Comparison of ENCODE assay signal across 8 cellular contexts in genomic region chr12:30399859-30400258, GRCh38.
"Had no signal": no experiment of that assay in that cellular context is flagged by ENCODE, and none has a peak within 500 bp of the region (broad histone marks: within the 10 kb centered on the region; RNA-seq: fewer than 3 reads in every experiment).

No MANE protein-coding gene starts in this region.

- DNase-seq: GDM1, GF-D8 had no signal

- ATAC-seq: GM12878 had no signal

- H3K4me3 ChIP-seq: GM12878 had no signal

- FAIRE-seq: G401.6, GM12878, GM12891, GM12892, GM18507, GM19239 had no signal
